Comparison of ENCODE assay signal across 2 cellular contexts in genomic region chr20:20820780-20821495, GRCh38.
TF ChIP-seq lines count a peak whose summit lies in the region.

No MANE protein-coding gene starts in this region.

TF ChIP-seq in GM23338, 12 proteins besides CTCF, POLR2A, EP300 and RAD21:
- TF ChIP-seq EZH2phosphoT487 (IDR thresholded peaks at IDR 0.05; ENCODE audit: unreplicated experiment), result no peak
- no peak for TF ChIP-seq CREB1 (CRISPR knock-in tag; IDR thresholded peaks at IDR 0.05; ENCODE audit: low read depth)
- TF ChIP-seq, protein P1, sequence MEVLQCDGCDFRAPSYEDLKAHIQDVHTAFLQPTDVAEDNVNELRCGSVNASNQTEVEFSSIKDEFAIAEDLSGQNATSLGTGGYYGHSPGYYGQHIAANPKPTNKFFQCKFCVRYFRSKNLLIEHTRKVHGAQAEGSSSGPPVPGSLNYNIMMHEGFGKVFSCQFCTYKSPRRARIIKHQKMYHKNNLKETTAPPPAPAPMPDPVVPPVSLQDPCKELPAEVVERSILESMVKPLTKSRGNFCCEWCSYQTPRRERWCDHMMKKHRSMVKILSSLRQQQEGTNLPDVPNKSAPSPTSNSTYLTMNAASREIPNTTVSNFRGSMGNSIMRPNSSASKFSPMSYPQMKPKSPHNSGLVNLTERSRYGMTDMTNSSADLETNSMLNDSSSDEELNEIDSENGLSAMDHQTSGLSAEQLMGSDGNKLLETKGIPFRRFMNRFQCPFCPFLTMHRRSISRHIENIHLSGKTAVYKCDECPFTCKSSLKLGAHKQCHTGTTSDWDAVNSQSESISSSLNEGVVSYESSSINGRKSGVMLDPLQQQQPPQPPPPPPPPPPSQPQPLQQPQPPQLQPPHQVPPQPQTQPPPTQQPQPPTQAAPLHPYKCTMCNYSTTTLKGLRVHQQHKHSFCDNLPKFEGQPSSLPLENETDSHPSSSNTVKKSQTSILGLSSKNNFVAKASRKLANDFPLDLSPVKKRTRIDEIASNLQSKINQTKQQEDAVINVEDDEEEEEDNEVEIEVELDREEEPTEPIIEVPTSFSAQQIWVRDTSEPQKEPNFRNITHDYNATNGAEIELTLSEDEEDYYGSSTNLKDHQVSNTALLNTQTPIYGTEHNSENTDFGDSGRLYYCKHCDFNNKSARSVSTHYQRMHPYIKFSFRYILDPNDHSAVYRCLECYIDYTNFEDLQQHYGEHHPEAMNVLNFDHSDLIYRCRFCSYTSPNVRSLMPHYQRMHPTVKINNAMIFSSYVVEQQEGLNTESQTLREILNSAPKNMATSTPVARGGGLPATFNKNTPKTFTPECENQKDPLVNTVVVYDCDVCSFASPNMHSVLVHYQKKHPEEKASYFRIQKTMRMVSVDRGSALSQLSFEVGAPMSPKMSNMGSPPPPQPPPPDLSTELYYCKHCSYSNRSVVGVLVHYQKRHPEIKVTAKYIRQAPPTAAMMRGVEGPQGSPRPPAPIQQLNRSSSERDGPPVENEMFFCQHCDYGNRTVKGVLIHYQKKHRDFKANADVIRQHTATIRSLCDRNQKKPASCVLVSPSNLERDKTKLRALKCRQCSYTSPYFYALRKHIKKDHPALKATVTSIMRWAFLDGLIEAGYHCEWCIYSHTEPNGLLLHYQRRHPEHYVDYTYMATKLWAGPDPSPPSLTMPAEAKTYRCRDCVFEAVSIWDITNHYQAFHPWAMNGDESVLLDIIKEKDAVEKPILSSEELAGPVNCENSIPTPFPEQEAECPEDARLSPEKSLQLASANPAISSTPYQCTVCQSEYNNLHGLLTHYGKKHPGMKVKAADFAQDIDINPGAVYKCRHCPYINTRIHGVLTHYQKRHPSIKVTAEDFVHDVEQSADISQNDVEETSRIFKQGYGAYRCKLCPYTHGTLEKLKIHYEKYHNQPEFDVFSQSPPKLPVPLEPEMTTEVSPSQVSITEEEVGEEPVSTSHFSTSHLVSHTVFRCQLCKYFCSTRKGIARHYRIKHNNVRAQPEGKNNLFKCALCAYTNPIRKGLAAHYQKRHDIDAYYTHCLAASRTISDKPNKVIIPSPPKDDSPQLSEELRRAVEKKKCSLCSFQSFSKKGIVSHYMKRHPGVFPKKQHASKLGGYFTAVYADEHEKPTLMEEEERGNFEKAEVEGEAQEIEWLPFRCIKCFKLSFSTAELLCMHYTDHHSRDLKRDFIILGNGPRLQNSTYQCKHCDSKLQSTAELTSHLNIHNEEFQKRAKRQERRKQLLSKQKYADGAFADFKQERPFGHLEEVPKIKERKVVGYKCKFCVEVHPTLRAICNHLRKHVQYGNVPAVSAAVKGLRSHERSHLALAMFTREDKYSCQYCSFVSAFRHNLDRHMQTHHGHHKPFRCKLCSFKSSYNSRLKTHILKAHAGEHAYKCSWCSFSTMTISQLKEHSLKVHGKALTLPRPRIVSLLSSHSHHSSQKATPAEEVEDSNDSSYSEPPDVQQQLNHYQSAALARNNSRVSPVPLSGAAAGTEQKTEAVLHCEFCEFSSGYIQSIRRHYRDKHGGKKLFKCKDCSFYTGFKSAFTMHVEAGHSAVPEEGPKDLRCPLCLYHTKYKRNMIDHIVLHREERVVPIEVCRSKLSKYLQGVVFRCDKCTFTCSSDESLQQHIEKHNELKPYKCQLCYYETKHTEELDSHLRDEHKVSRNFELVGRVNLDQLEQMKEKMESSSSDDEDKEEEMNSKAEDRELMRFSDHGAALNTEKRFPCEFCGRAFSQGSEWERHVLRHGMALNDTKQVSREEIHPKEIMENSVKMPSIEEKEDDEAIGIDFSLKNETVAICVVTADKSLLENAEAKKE (CRISPR knock-in tag; IDR thresholded peaks at IDR 0.05), result no peak
- TF ChIP-seq ZNF331 (CRISPR knock-in tag; IDR thresholded peaks at IDR 0.05; ENCODE audit: low read depth), result no peak
- no peak for TF ChIP-seq NANOG (IDR thresholded peaks at IDR 0.05; ENCODE audit: borderline replicate concordance)
- no peak for TF ChIP-seq REST (IDR thresholded peaks at IDR 0.05; ENCODE audit: unreplicated experiment)
- no peak for TF ChIP-seq POLR2AphosphoS5 (IDR thresholded peaks at IDR 0.05; ENCODE audit: low read depth)
- no peak for TF ChIP-seq STAT1 (IDR thresholded peaks at IDR 0.05; ENCODE audit: unreplicated experiment)
- TF ChIP-seq ZNF114 (CRISPR knock-in tag; IDR thresholded peaks at IDR 0.05), result no peak
- TF ChIP-seq EZH2 (IDR thresholded peaks at IDR 0.05; ENCODE audit: low read depth, unreplicated experiment), result no peak
- TF ChIP-seq, protein P2, sequence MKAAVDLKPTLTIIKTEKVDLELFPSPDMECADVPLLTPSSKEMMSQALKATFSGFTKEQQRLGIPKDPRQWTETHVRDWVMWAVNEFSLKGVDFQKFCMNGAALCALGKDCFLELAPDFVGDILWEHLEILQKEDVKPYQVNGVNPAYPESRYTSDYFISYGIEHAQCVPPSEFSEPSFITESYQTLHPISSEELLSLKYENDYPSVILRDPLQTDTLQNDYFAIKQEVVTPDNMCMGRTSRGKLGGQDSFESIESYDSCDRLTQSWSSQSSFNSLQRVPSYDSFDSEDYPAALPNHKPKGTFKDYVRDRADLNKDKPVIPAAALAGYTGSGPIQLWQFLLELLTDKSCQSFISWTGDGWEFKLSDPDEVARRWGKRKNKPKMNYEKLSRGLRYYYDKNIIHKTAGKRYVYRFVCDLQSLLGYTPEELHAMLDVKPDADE (IDR thresholded peaks at IDR 0.05), result no peak
- no peak for TF ChIP-seq JUNB (IDR thresholded peaks at IDR 0.05; ENCODE audit: unreplicated experiment)

TF ChIP-seq in H1, 55 proteins besides CTCF, POLR2A, EP300 and RAD21:
- no peak for TF ChIP-seq PHF8 (conservative IDR thresholded peaks at IDR 0.05; ENCODE audit: low read depth, low read length)
- TF ChIP-seq RFX5 (IDR thresholded peaks at IDR 0.05; ENCODE audit: borderline replicate concordance, low read depth, low read length), result no peak
- no peak for TF ChIP-seq SUZ12 (IDR thresholded peaks at IDR 0.05; ENCODE audit: low read length)
- no peak for TF ChIP-seq JUN (IDR thresholded peaks at IDR 0.05; ENCODE audit: low read depth, low read length)
- TF ChIP-seq RXRA (IDR thresholded peaks at IDR 0.05; ENCODE audit: insufficient read depth, low read depth, low read length), result no peak
- no peak for TF ChIP-seq CBX8 (IDR thresholded peaks at IDR 0.05; ENCODE audit: borderline replicate concordance, low read depth, low read length)
- no peak for TF ChIP-seq CHD2 (IDR thresholded peaks at IDR 0.05; ENCODE audit: low read length)
- no peak for TF ChIP-seq EZH2 (IDR thresholded peaks at IDR 0.05; ENCODE audit: low read depth, low read length, severe bottlenecking)
- no peak for TF ChIP-seq GTF2F1 (IDR thresholded peaks at IDR 0.05; ENCODE audit: borderline replicate concordance, low read depth, low read length)
- TF ChIP-seq TEAD4 (IDR thresholded peaks at IDR 0.05; ENCODE audit: low read depth, low read length), result no peak
- no peak for TF ChIP-seq BRCA1 (IDR thresholded peaks at IDR 0.05; ENCODE audit: low read depth, low read length)
- no peak for TF ChIP-seq TAF1 (IDR thresholded peaks at IDR 0.05; ENCODE audit: low read depth, low read length)
- TF ChIP-seq SRF (IDR thresholded peaks at IDR 0.05; ENCODE audit: low read depth, low read length), result no peak
- no peak for TF ChIP-seq BCL11A (IDR thresholded peaks at IDR 0.05; ENCODE audit: low read depth in 2 of 2, low read length in 2 of 2)
- TF ChIP-seq HDAC2 (IDR thresholded peaks at IDR 0.05; ENCODE audit: borderline replicate concordance in 1 of 2, low read depth in 2 of 2, low read length in 2 of 2), result no peak
- TF ChIP-seq NANOG (IDR thresholded peaks at IDR 0.05; ENCODE audit: insufficient read depth, low read depth, low read length, poor library complexity, severe bottlenecking), result no peak
- TF ChIP-seq KDM5A (IDR thresholded peaks at IDR 0.05; ENCODE audit: low read length), result no peak
- TF ChIP-seq, protein P3, sequence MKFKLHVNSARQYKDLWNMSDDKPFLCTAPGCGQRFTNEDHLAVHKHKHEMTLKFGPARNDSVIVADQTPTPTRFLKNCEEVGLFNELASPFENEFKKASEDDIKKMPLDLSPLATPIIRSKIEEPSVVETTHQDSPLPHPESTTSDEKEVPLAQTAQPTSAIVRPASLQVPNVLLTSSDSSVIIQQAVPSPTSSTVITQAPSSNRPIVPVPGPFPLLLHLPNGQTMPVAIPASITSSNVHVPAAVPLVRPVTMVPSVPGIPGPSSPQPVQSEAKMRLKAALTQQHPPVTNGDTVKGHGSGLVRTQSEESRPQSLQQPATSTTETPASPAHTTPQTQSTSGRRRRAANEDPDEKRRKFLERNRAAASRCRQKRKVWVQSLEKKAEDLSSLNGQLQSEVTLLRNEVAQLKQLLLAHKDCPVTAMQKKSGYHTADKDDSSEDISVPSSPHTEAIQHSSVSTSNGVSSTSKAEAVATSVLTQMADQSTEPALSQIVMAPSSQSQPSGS (IDR thresholded peaks at IDR 0.05; ENCODE audit: low read length), result no peak
- no peak for TF ChIP-seq EGR1 (IDR thresholded peaks at IDR 0.05; ENCODE audit: borderline replicate concordance, low read depth, low read length)
